1 cellular context compared by ENCODE assay signal in the genomic region with DNA sequence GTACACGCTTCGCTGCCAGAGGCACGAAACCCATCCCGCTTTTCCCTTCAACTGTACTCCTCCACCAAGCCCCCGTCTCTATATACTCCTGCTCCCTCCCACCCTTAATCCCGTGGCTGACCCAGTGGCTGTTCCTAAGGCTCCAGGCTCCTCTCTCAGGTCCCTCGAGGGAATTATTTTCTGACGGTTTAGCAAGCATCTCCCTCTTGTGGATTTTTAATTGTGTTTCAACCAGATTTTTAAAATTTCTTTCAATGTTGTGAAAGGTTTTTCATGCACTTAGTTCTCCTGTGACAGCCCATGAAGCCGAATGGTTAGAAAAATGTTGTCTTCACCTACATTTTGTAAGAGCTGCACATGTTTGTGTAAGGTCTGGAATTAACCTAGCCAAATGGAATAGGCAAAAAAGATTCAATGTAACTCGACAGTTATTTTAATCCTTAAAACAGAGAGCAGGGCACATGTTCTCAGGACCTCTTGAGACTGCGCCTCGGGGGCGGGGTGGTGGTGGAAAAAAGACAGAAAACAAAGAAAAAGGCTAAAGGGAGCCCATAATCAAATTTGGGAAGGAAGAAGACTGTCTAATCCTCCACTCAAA.
TF ChIP-seq lines count a peak whose summit lies in the region.

No MANE protein-coding gene starts in this region.

TF ChIP-seq in K562, 482 proteins besides CTCF, POLR2A, EP300 and RAD21 (continued from another document):
- TF ChIP-seq, protein P1, sequence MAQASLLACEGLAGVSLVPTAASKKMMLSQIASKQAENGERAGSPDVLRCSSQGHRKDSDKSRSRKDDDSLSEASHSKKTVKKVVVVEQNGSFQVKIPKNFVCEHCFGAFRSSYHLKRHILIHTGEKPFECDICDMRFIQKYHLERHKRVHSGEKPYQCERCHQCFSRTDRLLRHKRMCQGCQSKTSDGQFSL (CRISPR knock-in tag; IDR thresholded peaks at IDR 0.05), result 0 out of 2 replicates have a peak, but pooled peaks have one; percentile 30
- TF ChIP-seq, protein P1 (tag; IDR thresholded peaks at IDR 0.05), result no peak
- no peak for TF ChIP-seq ZNF253 (CRISPR knock-in tag; conservative IDR thresholded peaks at IDR 0.05)
- no peak for TF ChIP-seq DIDO1 (tag; IDR thresholded peaks at IDR 0.05; ENCODE audit: low read depth)
- TF ChIP-seq, protein P2, sequence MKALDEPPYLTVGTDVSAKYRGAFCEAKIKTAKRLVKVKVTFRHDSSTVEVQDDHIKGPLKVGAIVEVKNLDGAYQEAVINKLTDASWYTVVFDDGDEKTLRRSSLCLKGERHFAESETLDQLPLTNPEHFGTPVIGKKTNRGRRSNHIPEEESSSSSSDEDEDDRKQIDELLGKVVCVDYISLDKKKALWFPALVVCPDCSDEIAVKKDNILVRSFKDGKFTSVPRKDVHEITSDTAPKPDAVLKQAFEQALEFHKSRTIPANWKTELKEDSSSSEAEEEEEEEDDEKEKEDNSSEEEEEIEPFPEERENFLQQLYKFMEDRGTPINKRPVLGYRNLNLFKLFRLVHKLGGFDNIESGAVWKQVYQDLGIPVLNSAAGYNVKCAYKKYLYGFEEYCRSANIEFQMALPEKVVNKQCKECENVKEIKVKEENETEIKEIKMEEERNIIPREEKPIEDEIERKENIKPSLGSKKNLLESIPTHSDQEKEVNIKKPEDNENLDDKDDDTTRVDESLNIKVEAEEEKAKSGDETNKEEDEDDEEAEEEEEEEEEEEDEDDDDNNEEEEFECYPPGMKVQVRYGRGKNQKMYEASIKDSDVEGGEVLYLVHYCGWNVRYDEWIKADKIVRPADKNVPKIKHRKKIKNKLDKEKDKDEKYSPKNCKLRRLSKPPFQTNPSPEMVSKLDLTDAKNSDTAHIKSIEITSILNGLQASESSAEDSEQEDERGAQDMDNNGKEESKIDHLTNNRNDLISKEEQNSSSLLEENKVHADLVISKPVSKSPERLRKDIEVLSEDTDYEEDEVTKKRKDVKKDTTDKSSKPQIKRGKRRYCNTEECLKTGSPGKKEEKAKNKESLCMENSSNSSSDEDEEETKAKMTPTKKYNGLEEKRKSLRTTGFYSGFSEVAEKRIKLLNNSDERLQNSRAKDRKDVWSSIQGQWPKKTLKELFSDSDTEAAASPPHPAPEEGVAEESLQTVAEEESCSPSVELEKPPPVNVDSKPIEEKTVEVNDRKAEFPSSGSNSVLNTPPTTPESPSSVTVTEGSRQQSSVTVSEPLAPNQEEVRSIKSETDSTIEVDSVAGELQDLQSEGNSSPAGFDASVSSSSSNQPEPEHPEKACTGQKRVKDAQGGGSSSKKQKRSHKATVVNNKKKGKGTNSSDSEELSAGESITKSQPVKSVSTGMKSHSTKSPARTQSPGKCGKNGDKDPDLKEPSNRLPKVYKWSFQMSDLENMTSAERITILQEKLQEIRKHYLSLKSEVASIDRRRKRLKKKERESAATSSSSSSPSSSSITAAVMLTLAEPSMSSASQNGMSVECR (CRISPR knock-in tag; IDR thresholded peaks at IDR 0.05), result peak; percentile 73
- TF ChIP-seq EP400 (IDR thresholded peaks at IDR 0.05), result peak; percentile 58
- no peak for TF ChIP-seq ATF1 (CRISPR knock-in tag; IDR thresholded peaks at IDR 0.05)
- peak; percentile 46; the same call in 1 of the 2 replicates for TF ChIP-seq ATF1 (tag; IDR thresholded peaks at IDR 0.05)
- TF ChIP-seq ELF1 (tag; IDR thresholded peaks at IDR 0.05), result peak; percentile 76
- TF ChIP-seq HDAC3 (IDR thresholded peaks at IDR 0.05; ENCODE audit: borderline replicate concordance, partially characterized antibody), result no peak
- no peak for TF ChIP-seq ZNF408 (CRISPR knock-in tag; IDR thresholded peaks at IDR 0.05; ENCODE audit: low read depth)
- TF ChIP-seq, protein P3, sequence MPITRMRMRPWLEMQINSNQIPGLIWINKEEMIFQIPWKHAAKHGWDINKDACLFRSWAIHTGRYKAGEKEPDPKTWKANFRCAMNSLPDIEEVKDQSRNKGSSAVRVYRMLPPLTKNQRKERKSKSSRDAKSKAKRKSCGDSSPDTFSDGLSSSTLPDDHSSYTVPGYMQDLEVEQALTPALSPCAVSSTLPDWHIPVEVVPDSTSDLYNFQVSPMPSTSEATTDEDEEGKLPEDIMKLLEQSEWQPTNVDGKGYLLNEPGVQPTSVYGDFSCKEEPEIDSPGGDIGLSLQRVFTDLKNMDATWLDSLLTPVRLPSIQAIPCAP (CRISPR knock-in tag; IDR thresholded peaks at IDR 0.05; ENCODE audit: borderline replicate concordance), result no peak
- 0 out of 2 replicates have a peak, but pooled peaks have one; percentile 25 for TF ChIP-seq CEBPB (tag; IDR thresholded peaks at IDR 0.05)
- no peak for TF ChIP-seq MED1 (CRISPR knock-in tag; IDR thresholded peaks at IDR 0.05; ENCODE audit: borderline replicate concordance)
- no peak for TF ChIP-seq SP1 (CRISPR knock-in tag; IDR thresholded peaks at IDR 0.05)
- TF ChIP-seq ZFP1 (CRISPR knock-in tag; IDR thresholded peaks at IDR 0.05), result no peak
